ENCODE assay signal across 29 cellular contexts in the genomic region with DNA sequence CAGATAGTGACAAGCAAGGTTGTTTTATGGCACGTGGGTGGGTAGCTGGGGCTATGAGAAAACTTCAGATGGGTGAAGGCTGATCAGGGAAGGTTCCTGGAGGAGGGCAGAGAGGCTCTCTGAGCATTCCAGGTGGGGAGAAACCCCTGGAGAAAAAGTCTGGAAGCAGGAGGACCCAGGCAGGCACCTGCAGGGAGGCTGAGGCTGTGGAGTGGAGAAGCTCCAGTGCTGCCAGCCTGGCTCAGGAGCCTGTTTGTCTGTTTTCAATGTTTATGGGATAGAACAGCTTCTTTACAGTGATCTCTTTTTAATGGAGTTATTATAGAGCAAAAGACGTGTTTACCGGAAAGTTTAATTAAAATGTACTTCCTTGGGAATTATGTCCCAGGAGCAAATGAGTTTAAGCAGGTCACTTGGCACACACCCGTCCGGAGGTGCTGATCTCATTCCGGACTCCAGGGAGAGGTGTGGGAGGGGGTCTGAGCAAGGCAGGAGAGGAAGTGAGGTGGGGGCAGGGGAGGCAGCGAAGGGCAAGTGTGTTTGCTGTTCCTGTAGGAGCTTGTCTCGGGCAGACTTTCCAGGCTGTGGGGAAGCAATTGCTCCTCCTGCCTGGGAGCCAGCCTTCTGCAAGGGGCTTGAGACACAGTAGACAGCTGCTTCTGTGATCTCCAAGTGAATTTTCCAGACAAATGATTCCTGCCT.
A peak's percentile ranks its signal among the peaks of the same experiment; 100 is the strongest.
DNase-seq lines count a peak whose midpoint lies in the region; TF ChIP-seq lines count a peak whose summit lies in the region.
"Had no signal": no experiment of that assay in that cellular context is flagged by ENCODE, and none has a peak within 500 bp of the region (broad histone marks: within the 10 kb centered on the region; RNA-seq: fewer than 3 reads in every experiment).

No MANE protein-coding gene starts in this region.

- no peaks in the 10 kb centered on the region for H3K9me3 Mint-ChIP-seq in nephron
- H3K9me3 Mint-ChIP-seq: activated T-cell treated with anti-CD3 and anti-CD28 coated beads, Interleukin-2, amount 50 U/mL, for 24 hours; CD4-positive, CD25-positive, alpha-beta regulatory T cell; stimulated activated memory B cell treated with anti-CD40 and anti-IgM and Interleukin-4, amounts not matched to agents 10 μg/mL and 1 μg/mL and 100 μg/mL, for 72 hours had no signal

- H3K36me3 ChIP-seq in hepatocyte (replicated peaks; ENCODE audit: insufficient read depth, low read depth) (no peaks in the 10 kb centered on the region), SJCRH30 (no peaks in the 10 kb centered on the region; the same call in 1 of the 2 replicates)
- H3K36me3 ChIP-seq: brain microvascular endothelial cell, esophagus muscularis mucosa, gastroesophageal sphincter, spleen, suprapubic skin had no signal

- no peaks in the 10 kb centered on the region for H4K20me1 ChIP-seq in hepatocyte (ENCODE audit: insufficient read depth, poor library complexity, severe bottlenecking)

- H3K9me3 ChIP-seq in hepatocyte (ENCODE audit: low read depth) (no peaks in the 10 kb centered on the region), SJCRH30 (replicated peaks) (no peaks in the 10 kb centered on the region)
- H3K9me3 ChIP-seq: esophagus muscularis mucosa, gastroesophageal sphincter, spleen, suprapubic skin had no signal

- H3K4me3 Mint-ChIP-seq in nephron: no peak overlapping the region
- H3K4me3 Mint-ChIP-seq: activated T-cell treated with anti-CD3 and anti-CD28 coated beads, Interleukin-2, amount 50 U/mL, for 24 hours; CD4-positive, CD25-positive, alpha-beta regulatory T cell; HFFc6; stimulated activated memory B cell treated with anti-CD40 and anti-IgM and Interleukin-4, amounts not matched to agents 10 μg/mL and 1 μg/mL and 100 μg/mL, for 72 hours had no signal

- peak overlapping the region in 2 of 3 experiments; percentile 0 to 7 for H3K27ac Mint-ChIP-seq in nephron
- H3K27ac Mint-ChIP-seq: activated T-cell treated with anti-CD3 and anti-CD28 coated beads, Interleukin-2, amount 50 U/mL, for 24 hours; CD4-positive, CD25-positive, alpha-beta regulatory T cell; HFFc6; stimulated activated memory B cell treated with anti-CD40 and anti-IgM and Interleukin-4, amounts not matched to agents 10 μg/mL and 1 μg/mL and 100 μg/mL, for 72 hours had no signal

- H3K27ac ChIP-seq in hepatocyte (no peak overlapping the region), caudate nucleus (ENCODE audit: low read depth, low read length) (no peak overlapping the region), SJCRH30 (no peak overlapping the region)
- H3K27ac ChIP-seq: brain microvascular endothelial cell, esophagus muscularis mucosa, gastroesophageal sphincter, spleen, suprapubic skin had no signal

- no peak overlapping the region for H3K4me3 ChIP-seq in hepatocyte
- H3K4me3 ChIP-seq in foreskin fibroblast (ENCODE audit: low read depth in 1 of 2, low read length in 2 of 2): no peak overlapping the region
- no peak overlapping the region for H3K4me3 ChIP-seq in SJCRH30
- H3K4me3 ChIP-seq: esophagus muscularis mucosa, gastroesophageal sphincter, spleen, suprapubic skin had no signal

- H3K4me1 ChIP-seq in hepatocyte (ENCODE audit: insufficient read depth) (no peaks in the 10 kb centered on the region), SJCRH30 (no peaks in the 10 kb centered on the region)
- H3K4me1 ChIP-seq: gastroesophageal sphincter, suprapubic skin had no signal

- no peak for TF ChIP-seq CTCF in hepatocyte (IDR thresholded peaks at IDR 0.05; ENCODE audit: poor library complexity)
- no peak for TF ChIP-seq CTCF in nephron (IDR thresholded peaks at IDR 0.05; ENCODE audit: unreplicated experiment in 3 of 3)
- TF ChIP-seq CTCF in foreskin fibroblast (IDR thresholded peaks at IDR 0.05; ENCODE audit: low read depth, low read length): no peak

- no peaks in the 10 kb centered on the region for H3K27me3 ChIP-seq in hepatocyte
- H3K27me3 ChIP-seq in SJCRH30: no peaks in the 10 kb centered on the region
- H3K27me3 ChIP-seq: brain microvascular endothelial cell, gastroesophageal sphincter, spleen, suprapubic skin had no signal

- H3K36me3 Mint-ChIP-seq in nephron (ENCODE audit: low read depth): no peaks in the 10 kb centered on the region
- H3K36me3 Mint-ChIP-seq: CD4-positive, CD25-positive, alpha-beta regulatory T cell; stimulated activated memory B cell treated with anti-CD40 and anti-IgM and Interleukin-4, amounts not matched to agents 10 μg/mL and 1 μg/mL and 100 μg/mL, for 72 hours had no signal

- no peak overlapping the region for H2AFZ ChIP-seq in hepatocyte

- peaks cover 9% of the 10 kb centered on the region for H3K27me3 Mint-ChIP-seq in nephron (ENCODE audit: low read depth)
- H3K27me3 Mint-ChIP-seq: CD4-positive, CD25-positive, alpha-beta regulatory T cell had no signal

- H3K4me1 Mint-ChIP-seq in nephron: peaks cover 8% of the 10 kb centered on the region
- H3K4me1 Mint-ChIP-seq: CD4-positive, CD25-positive, alpha-beta regulatory T cell; stimulated activated memory B cell treated with anti-CD40 and anti-IgM and Interleukin-4, amounts not matched to agents 10 μg/mL and 1 μg/mL and 100 μg/mL, for 72 hours had no signal

- no peak overlapping the region for H3K4me2 ChIP-seq in hepatocyte

- no peaks in the 10 kb centered on the region for H3K9me2 ChIP-seq in hepatocyte (replicated peaks; ENCODE audit: insufficient read depth)

- WGBS in hepatocyte (ENCODE audit: low lambda C conversion rate, missing lambda C conversion rate): 28% methylated on average over 8 of the region's 8 CpGs

- no peaks in the 10 kb centered on the region for H3K79me2 ChIP-seq in hepatocyte

- DNase-seq in SK-N-DZ (ENCODE audit: low spot score) (peak; percentile 100), hepatocyte (ENCODE audit: low spot score) (peak; percentile 28), ureter (ENCODE audit: low spot score) (peak; percentile 53), foreskin fibroblast (no peak), caudate nucleus (lab: John Stamatoyannopoulos, UW) (no peak), SJCRH30 (no peak)
- DNase-seq: activated CD4-positive, alpha-beta T cell treated with anti-CD3 and anti-CD28 coated beads for 48 hours; activated naive CD4-positive, alpha-beta T cell; activated T-cell treated with anti-CD3 and anti-CD28 coated beads, Interleukin-2, amount 50 U/mL, for 24 hours; brain microvascular endothelial cell; CD4-positive, CD25-positive, alpha-beta regulatory T cell; effector CD8-positive, alpha-beta T cell; EL; HFFc6; KBM-7; kidney glomerular epithelial cell; mammary epithelial cell; NCI-H1436 treated with DMSO at 0.1 percent for 48 hours; NCI-H2107; NCI-H446 treated with DMSO at 0.1 percent for 48 hours; occipital lobe; spleen; stimulated activated CD4-positive, alpha-beta T cell treated with anti-CD3 and anti-CD28 coated beads, Interleukin-4, amount 100 ng/mL, for 1 hour; T-helper 1 cell had no signal

Comparison
In these comparisons a context has a peak if more than half of its experiments do, and no peak if none do; other contexts are left out.
1. DNase-seq: peak in SK-N-DZ (single experiment), hepatocyte (single experiment) and ureter (single experiment); none in foreskin fibroblast (0 of 2), caudate nucleus (0 of 61) and SJCRH30 (0 of 2).